ENCODE assay signal across 7 cellular contexts in genomic region chr15:99249270-99249817, GRCh38. TPM values are rescaled to one million over a fixed set of nuclear protein-coding genes. Genes with fewer than 3 reads are reported as not detected.
DNase-seq lines count a peak whose midpoint lies in the region; ATAC-seq and TF ChIP-seq lines count a peak whose summit lies in the region.

Gene TTC23, minus strand, starts transcription at chr15:99249581. Its CDS starts 20,869 bp downstream, at chr15:99228712.

- H3K9me3 ChIP-seq in transverse colon = no peaks in the 10 kb centered on the region

- H3K27me3 Mint-ChIP-seq in GM23338 (ENCODE audit: insufficient read depth, low read depth, poor library complexity) (no peaks in the 10 kb centered on the region), endothelial cell (ENCODE audit: unreplicated experiment) (peaks cover 2% of the 10 kb centered on the region)

- H3K9me3 Mint-ChIP-seq in GM23338 (no peaks in the 10 kb centered on the region), endothelial cell (ENCODE audit: unreplicated experiment) (no peaks in the 10 kb centered on the region)

- peak within 1 kb of the TSS; percentile 18; the same call in 1 of the 2 replicates for H2AFZ ChIP-seq in GM23338

- TF ChIP-seq POLR2A in transverse colon (IDR thresholded peaks at IDR 0.05) = no peak

- peak; percentile 17 for ATAC-seq in GM23338

- no peaks in the 10 kb centered on the region for H3K27me3 ChIP-seq in GM23338 (ENCODE audit: insufficient read depth)
- H3K27me3 ChIP-seq in transverse colon = no peaks in the 10 kb centered on the region

- no peak within 1 kb of the TSS for H3K4me3 Mint-ChIP-seq in GM23338
- H3K4me3 Mint-ChIP-seq in endothelial cell (ENCODE audit: unreplicated experiment) = no peak within 1 kb of the TSS

- intact Hi-C loops in transverse colon (cut with DNase I; ENCODE audit: low total_unique reads) (no loop called here), posterior cingulate gyrus (cut with DNase I) (no loop called here)

- H3K79me2 ChIP-seq in GM23338 (replicated peaks; ENCODE audit: insufficient read depth) = peaks cover 41% of the 10 kb centered on the region

- H3K4me3 ChIP-seq in GM23338 = peak within 1 kb of the TSS; percentile 54
- H3K4me3 ChIP-seq in transverse colon = peak within 1 kb of the TSS; percentile 26 to 88 (median 74)

- in situ Hi-C loops in transverse colon (cut with MboI; ENCODE audit: low pct_ligation_motif_present in 1 of 4, low pct_unique_long_range_greater_than_20kb in 1 of 4, low sequenced_read_pairs in 3 of 4) = no loop called here

- H3K27ac Mint-ChIP-seq in GM23338 = no peak within 1 kb of the TSS
- peak within 1 kb of the TSS; percentile 96 for H3K27ac Mint-ChIP-seq in endothelial cell (ENCODE audit: unreplicated experiment)

- TF ChIP-seq EP300 in transverse colon (IDR thresholded peaks at IDR 0.05; ENCODE audit: low read depth) = no peak

- H3K4me1 ChIP-seq in GM23338 (ENCODE audit: insufficient read depth) = peaks cover 10% of the 10 kb centered on the region; the same call in 1 of the 2 replicates
- H3K4me1 ChIP-seq in transverse colon = peaks cover 9 to 61% (median 39%) of the 10 kb centered on the region in 4 donors

- H3K4me1 Mint-ChIP-seq in GM23338 (peaks cover 15% of the 10 kb centered on the region), endothelial cell (ENCODE audit: unreplicated experiment) (peaks cover 21% of the 10 kb centered on the region)

- H3K9me2 ChIP-seq in GM23338 (ENCODE audit: insufficient read depth) = no peaks in the 10 kb centered on the region

- H3K27ac ChIP-seq in GM23338 (ENCODE audit: low read depth) = peak within 1 kb of the TSS; percentile 82
- H3K27ac ChIP-seq in transverse colon = peak within 1 kb of the TSS; percentile 92 to 95 (median 94)

- H3F3A ChIP-seq in GM23338 (replicated peaks; ENCODE audit: low read depth) = peaks cover 5% of the 10 kb centered on the region; the same call in 1 of the 2 replicates

- peak; percentile 76 for DNase-seq in GM23338 (ENCODE audit: low spot score)
- DNase-seq in RKO (ENCODE audit: low spot score) = peak; percentile 96
- DNase-seq in endothelial cell (ENCODE audit: low spot score) = peak; percentile 19
- DNase-seq in mesenteric fat pad (ENCODE audit: low spot score) = no peak
- DNase-seq in transverse colon = peak; percentile 21
- no peak for DNase-seq in COR-L47 (lab: John Stamatoyannopoulos, UW)
- DNase-seq in posterior cingulate gyrus = no peak

- TF ChIP-seq CTCF in GM23338 (conservative IDR thresholded peaks at IDR 0.05; ENCODE audit: low read depth in 2 of 2) (no peak), endothelial cell (IDR thresholded peaks at IDR 0.05; ENCODE audit: unreplicated experiment) (no peak), transverse colon (IDR thresholded peaks at IDR 0.05) (no peak)

- no peaks in the 10 kb centered on the region for H3K36me3 Mint-ChIP-seq in GM23338 (ENCODE audit: low read depth)
- H3K36me3 Mint-ChIP-seq in endothelial cell (ENCODE audit: low read depth, unreplicated experiment) = no peaks in the 10 kb centered on the region

- 3 to 13% methylated on average over 10 to 12 of the region's 12 CpGs for WGBS in transverse colon (ENCODE audit: low coverage in 1 of 2), 2 donors

- no peaks in the 10 kb centered on the region for H4K20me1 ChIP-seq in GM23338 (replicated peaks; ENCODE audit: insufficient read depth)

- peak within 1 kb of the TSS; percentile 86 for H3K4me2 ChIP-seq in GM23338

- H3K36me3 ChIP-seq in GM23338 (ENCODE audit: insufficient read depth) = no peaks in the 10 kb centered on the region
- no peaks in the 10 kb centered on the region for H3K36me3 ChIP-seq in transverse colon

TF ChIP-seq in GM23338, 12 proteins besides CTCF, POLR2A, EP300 and RAD21:
- no peak for TF ChIP-seq EZH2 (IDR thresholded peaks at IDR 0.05; ENCODE audit: low read depth, unreplicated experiment)
- TF ChIP-seq CREB1 (CRISPR knock-in tag; IDR thresholded peaks at IDR 0.05; ENCODE audit: low read depth) = 0 out of 2 replicates have a peak, but pooled peaks have one; percentile 14
- TF ChIP-seq ETS1 (IDR thresholded peaks at IDR 0.05) = no peak
- no peak for TF ChIP-seq EZH2phosphoT487 (IDR thresholded peaks at IDR 0.05; ENCODE audit: unreplicated experiment)
- TF ChIP-seq ZNF331 (CRISPR knock-in tag; IDR thresholded peaks at IDR 0.05; ENCODE audit: low read depth) = no peak
- TF ChIP-seq POLR2AphosphoS5 (IDR thresholded peaks at IDR 0.05; ENCODE audit: low read depth) = 0 out of 2 replicates have a peak, but pooled peaks have one; percentile 17
- TF ChIP-seq, protein P1, sequence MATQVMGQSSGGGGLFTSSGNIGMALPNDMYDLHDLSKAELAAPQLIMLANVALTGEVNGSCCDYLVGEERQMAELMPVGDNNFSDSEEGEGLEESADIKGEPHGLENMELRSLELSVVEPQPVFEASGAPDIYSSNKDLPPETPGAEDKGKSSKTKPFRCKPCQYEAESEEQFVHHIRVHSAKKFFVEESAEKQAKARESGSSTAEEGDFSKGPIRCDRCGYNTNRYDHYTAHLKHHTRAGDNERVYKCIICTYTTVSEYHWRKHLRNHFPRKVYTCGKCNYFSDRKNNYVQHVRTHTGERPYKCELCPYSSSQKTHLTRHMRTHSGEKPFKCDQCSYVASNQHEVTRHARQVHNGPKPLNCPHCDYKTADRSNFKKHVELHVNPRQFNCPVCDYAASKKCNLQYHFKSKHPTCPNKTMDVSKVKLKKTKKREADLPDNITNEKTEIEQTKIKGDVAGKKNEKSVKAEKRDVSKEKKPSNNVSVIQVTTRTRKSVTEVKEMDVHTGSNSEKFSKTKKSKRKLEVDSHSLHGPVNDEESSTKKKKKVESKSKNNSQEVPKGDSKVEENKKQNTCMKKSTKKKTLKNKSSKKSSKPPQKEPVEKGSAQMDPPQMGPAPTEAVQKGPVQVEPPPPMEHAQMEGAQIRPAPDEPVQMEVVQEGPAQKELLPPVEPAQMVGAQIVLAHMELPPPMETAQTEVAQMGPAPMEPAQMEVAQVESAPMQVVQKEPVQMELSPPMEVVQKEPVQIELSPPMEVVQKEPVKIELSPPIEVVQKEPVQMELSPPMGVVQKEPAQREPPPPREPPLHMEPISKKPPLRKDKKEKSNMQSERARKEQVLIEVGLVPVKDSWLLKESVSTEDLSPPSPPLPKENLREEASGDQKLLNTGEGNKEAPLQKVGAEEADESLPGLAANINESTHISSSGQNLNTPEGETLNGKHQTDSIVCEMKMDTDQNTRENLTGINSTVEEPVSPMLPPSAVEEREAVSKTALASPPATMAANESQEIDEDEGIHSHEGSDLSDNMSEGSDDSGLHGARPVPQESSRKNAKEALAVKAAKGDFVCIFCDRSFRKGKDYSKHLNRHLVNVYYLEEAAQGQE (IDR thresholded peaks at IDR 0.05; ENCODE audit: unreplicated experiment) = no peak

RNA-seq across cellular contexts. Expression of gene TTC23, which starts in this region (rescaled TPM):
- total RNA-seq in GM23338 (2014; rRNA removed; shearing (Covaris generic)) = 17.0 and 25.2 TPM in 2 replicates
- 6.3 and 6.6 TPM in 2 replicates for polyA plus RNA-seq in GM23338 (2016; fragmentation: Nextera tagmentation; extraction: Ambion mirVana)
- total RNA-seq in endothelial cell (ENCODE audit: unreplicated experiment) (24.3 TPM), mesenteric fat pad (18.7 TPM), transverse colon (10 to 100 TPM in 2 of 4 donors, 1 to 10 TPM in 2; 7.8 to 23.5 (median 12.5) TPM)

Comparison
In these comparisons a context has a peak if more than half of its experiments do, and no peak if none do; other contexts are left out.
1. DNase-seq: peak in GM23338 (single experiment), RKO (single experiment), endothelial cell (single experiment) and transverse colon (single experiment); none in mesenteric fat pad (single experiment), COR-L47 (single experiment) and posterior cingulate gyrus (0 of 10).